14 cellular contexts compared by ENCODE assay signal in genomic region chr3:195715583-195716266, GRCh38. TPM values are rescaled to one million over a fixed set of nuclear protein-coding genes. Genes with fewer than 3 reads are reported as not detected.
DNase-seq lines count a peak whose midpoint lies in the region; TF ChIP-seq lines count a peak whose summit lies in the region.
"Had no signal": no experiment of that assay in that cellular context is flagged by ENCODE, and none has a peak within 500 bp of the region (broad histone marks: within the 10 kb centered on the region; RNA-seq: fewer than 3 reads in every experiment).

No MANE protein-coding gene starts in this region.

- no peaks in the 10 kb centered on the region for H3K27me3 ChIP-seq in hepatocyte

- H3K9me3 Mint-ChIP-seq in T-helper 2 cell treated with Interferon-gamma antibody and Interleukin-4, amounts not matched to agents 5 μg/mL and 100 μg/mL, for 36 hours = no peaks in the 10 kb centered on the region
- H3K9me3 Mint-ChIP-seq in nephron progenitor cell = no peaks in the 10 kb centered on the region

- WGBS in hepatocyte (ENCODE audit: low lambda C conversion rate, missing lambda C conversion rate) = 82% methylated on average over 14 of the region's 14 CpGs

- no peaks in the 10 kb centered on the region for H3K36me3 ChIP-seq in hepatocyte (replicated peaks; ENCODE audit: insufficient read depth, low read depth)

- DNase-seq in T-helper 2 cell treated with Interferon-gamma antibody and Interleukin-4, amounts not matched to agents 5 μg/mL and 100 μg/mL, for 36 hours (ENCODE audit: low spot score) = peak; percentile 44
- DNase-seq in T-helper 2 cell (no peak), RWPE1 (ENCODE audit: low spot score) (peak; percentile 30), hepatocyte (ENCODE audit: low spot score) (peak; percentile 66), HuH-7.5 (ENCODE audit: low spot score) (no peak), NAMALWA (ENCODE audit: low spot score) (no peak), nephron progenitor cell (no peak)
- peak; percentile 46 for DNase-seq in stimulated activated CD4-positive, alpha-beta T cell treated with anti-CD3 and anti-CD28 coated beads, Interleukin-4, amount 100 ng/mL, for 24 hours
- DNase-seq: KG1, mesendoderm, NCI-H774 had no signal

- H3K27me3 Mint-ChIP-seq in T-helper 2 cell treated with Interferon-gamma antibody and Interleukin-4, amounts not matched to agents 5 μg/mL and 100 μg/mL, for 36 hours (ENCODE audit: low read depth) = no peaks in the 10 kb centered on the region
- H3K27me3 Mint-ChIP-seq in nephron progenitor cell (ENCODE audit: low read depth, poor library complexity) = peaks cover 6% of the 10 kb centered on the region

- H3K4me3 ChIP-seq in hepatocyte = no peak overlapping the region
- H3K4me3 ChIP-seq: skin epidermis had no signal

- no peaks in the 10 kb centered on the region for H3K9me2 ChIP-seq in hepatocyte (replicated peaks; ENCODE audit: insufficient read depth)

- CTCF ChIA-PET in RWPE1 (lab: Yijun Ruan, JAX) = no interaction called here

- H4K20me1 ChIP-seq in hepatocyte (ENCODE audit: insufficient read depth, poor library complexity, severe bottlenecking) = no peaks in the 10 kb centered on the region

- no peak overlapping the region for H3K4me3 Mint-ChIP-seq in T-helper 2 cell treated with Interferon-gamma antibody and Interleukin-4, amounts not matched to agents 5 μg/mL and 100 μg/mL, for 36 hours
- no peak overlapping the region for H3K4me3 Mint-ChIP-seq in nephron progenitor cell

- peaks cover 3% of the 10 kb centered on the region for H3K4me1 Mint-ChIP-seq in T-helper 2 cell treated with Interferon-gamma antibody and Interleukin-4, amounts not matched to agents 5 μg/mL and 100 μg/mL, for 36 hours (ENCODE audit: low read depth)
- peaks cover 29% of the 10 kb centered on the region for H3K4me1 Mint-ChIP-seq in nephron progenitor cell

- no peak overlapping the region for H3K27ac Mint-ChIP-seq in T-helper 2 cell treated with Interferon-gamma antibody and Interleukin-4, amounts not matched to agents 5 μg/mL and 100 μg/mL, for 36 hours
- no peak overlapping the region for H3K27ac Mint-ChIP-seq in nephron progenitor cell

- H2AFZ ChIP-seq in hepatocyte = no peak overlapping the region

- H3K36me3 Mint-ChIP-seq in T-helper 2 cell treated with Interferon-gamma antibody and Interleukin-4, amounts not matched to agents 5 μg/mL and 100 μg/mL, for 36 hours (ENCODE audit: low read depth) = peaks cover 21% of the 10 kb centered on the region
- H3K36me3 Mint-ChIP-seq in nephron progenitor cell (ENCODE audit: low read depth) = peaks cover 15% of the 10 kb centered on the region

- H3K27ac ChIP-seq in RWPE1 (no peak overlapping the region), hepatocyte (peak overlapping the region; percentile 79)
- H3K27ac ChIP-seq: 22Rv1, skin epidermis had no signal

- H3K4me1 ChIP-seq in hepatocyte (ENCODE audit: insufficient read depth) = peaks cover 7% of the 10 kb centered on the region

- H3K79me2 ChIP-seq in hepatocyte = no peaks in the 10 kb centered on the region

- no peaks in the 10 kb centered on the region for H3K9me3 ChIP-seq in hepatocyte (ENCODE audit: low read depth)

- no peak for TF ChIP-seq CTCF in RWPE1 (conservative IDR thresholded peaks at IDR 0.05; ENCODE audit: low read depth)
- TF ChIP-seq CTCF in hepatocyte (IDR thresholded peaks at IDR 0.05; ENCODE audit: poor library complexity) = no peak
- TF ChIP-seq CTCF in nephron progenitor cell (IDR thresholded peaks at IDR 0.05) = no peak

- POLR2A ChIA-PET in RWPE1 (lab: Yijun Ruan, JAX; ENCODE audit: low non-redundant PET) = no interaction called here

- H3K4me2 ChIP-seq in hepatocyte = no peak overlapping the region

RNA-seq across cellular contexts. Expression of gene MUC20, which starts 5.1 kb away (rescaled TPM):
- 3.5 and 4.5 TPM in 2 replicates for total RNA-seq in hepatocyte
- polyA plus RNA-seq in hepatocyte = 8.2 and 15.3 TPM in 2 replicates
- total RNA-seq: astrocyte had no signal

Comparison
In these comparisons a context has a peak if more than half of its experiments do, and no peak if none do; other contexts are left out.
1. DNase-seq: peak in T-helper 2 cell treated with Interferon-gamma antibody and Interleukin-4, amounts not matched to agents 5 μg/mL and 100 μg/mL, for 36 hours (single experiment), RWPE1 (single experiment), hepatocyte (single experiment) and stimulated activated CD4-positive, alpha-beta T cell treated with anti-CD3 and anti-CD28 coated beads, Interleukin-4, amount 100 ng/mL, for 24 hours (single experiment); none in T-helper 2 cell (0 of 5), HuH-7.5 (single experiment), NAMALWA (single experiment) and nephron progenitor cell (single experiment).